ENCODE assay signal across 8 cellular contexts in the genomic region with DNA sequence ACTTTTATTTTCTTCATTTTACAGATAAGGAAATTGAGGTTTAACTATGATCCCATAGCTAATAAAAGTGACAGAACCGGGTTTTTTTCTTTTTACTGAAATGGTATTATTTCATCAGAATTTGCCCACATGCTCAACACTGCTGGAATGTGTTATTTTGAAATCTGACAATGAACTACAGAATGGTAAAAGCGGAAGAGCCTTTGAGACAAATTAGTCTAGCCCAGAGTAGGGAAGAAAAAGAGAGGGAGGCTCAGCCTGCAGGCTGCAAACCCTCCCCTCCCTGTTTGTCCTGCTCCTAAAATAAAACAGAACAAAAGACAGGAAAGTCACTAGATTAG.
DNase-seq lines count a peak whose midpoint lies in the region; ATAC-seq and TF ChIP-seq lines count a peak whose summit lies in the region.

No MANE protein-coding gene starts in this region.

- H3K27me3 Mint-ChIP-seq in stimulated activated naive B cell treated with anti-CD40 and anti-IgM and Interleukin-4, amounts not matched to agents 10 μg/mL and 1 μg/mL and 100 μg/mL, for 72 hours = peaks cover 10 to 14% of the 10 kb centered on the region in 2 donors

- H3K4me3 ChIP-seq in WI38 (ENCODE audit: low read depth, low read length) (0 out of 2 replicates have a peak overlapping the region, but pooled peaks have one; percentile 2), heart left ventricle (peak overlapping the region in 2 of 12 donors; percentile 1 to 14)

- no peaks in the 10 kb centered on the region for H3K27me3 ChIP-seq in heart left ventricle

- no peak for DNase-seq in heart left ventricle
- DNase-seq in stimulated activated naive B cell treated with anti-CD40 and anti-IgM and Interleukin-4, amounts not matched to agents 10 μg/mL and 1 μg/mL and 100 μg/mL, for 72 hours = no peak
- no peak for DNase-seq in HUDEP-2 (lab: John Stamatoyannopoulos, UW; ENCODE audit: unreplicated experiment in 76 of 76)
- no peak for DNase-seq in NCI-H446 treated with DMSO at 0.1 percent for 48 hours (lab: John Stamatoyannopoulos, UW)
- no peak for DNase-seq in effector CD4-positive, alpha-beta T cell
- no peak for DNase-seq in omental fat pad (ENCODE audit: low spot score)

- peaks cover 0 to 18% (median 0%) of the 10 kb centered on the region in 12 donors for H3K9me3 ChIP-seq in heart left ventricle

- peak overlapping the region in 1 of 2 donors; percentile 13 for H3K4me3 Mint-ChIP-seq in stimulated activated naive B cell treated with anti-CD40 and anti-IgM and Interleukin-4, amounts not matched to agents 10 μg/mL and 1 μg/mL and 100 μg/mL, for 72 hours

- no peak for TF ChIP-seq POLR2A in heart left ventricle (IDR thresholded peaks at IDR 0.05)

- intact Hi-C loops in heart left ventricle (cut with DNase I) = loop anchor here in 3 of 10 donors (5.0 to 10.0 kb wide), 7 partner anchors 104 to 443 kb away; a partner anchor contains a TSS

- TF ChIP-seq CTCF in WI38 (IDR thresholded peaks at IDR 0.05; ENCODE audit: low read depth, low read length) (no peak), heart left ventricle (IDR thresholded peaks at IDR 0.05) (no peak), omental fat pad (IDR thresholded peaks at IDR 0.05) (no peak)

- H3K27ac Mint-ChIP-seq in stimulated activated naive B cell treated with anti-CD40 and anti-IgM and Interleukin-4, amounts not matched to agents 10 μg/mL and 1 μg/mL and 100 μg/mL, for 72 hours = peak overlapping the region; percentile 20

- WGBS in heart left ventricle, 4 donors = 37 to 52% (median 39%) methylated on average over 2 of the region's 2 CpGs

- peak overlapping the region; percentile 15 to 95 (median 90) for H3K27ac ChIP-seq in heart left ventricle

- H3K4me1 Mint-ChIP-seq in stimulated activated naive B cell treated with anti-CD40 and anti-IgM and Interleukin-4, amounts not matched to agents 10 μg/mL and 1 μg/mL and 100 μg/mL, for 72 hours = peaks cover 13 to 29% of the 10 kb centered on the region in 2 donors

- peaks cover 8 to 48% (median 31%) of the 10 kb centered on the region in 12 donors for H3K4me1 ChIP-seq in heart left ventricle

- H3K36me3 Mint-ChIP-seq in stimulated activated naive B cell treated with anti-CD40 and anti-IgM and Interleukin-4, amounts not matched to agents 10 μg/mL and 1 μg/mL and 100 μg/mL, for 72 hours = peaks cover 0 to 2% of the 10 kb centered on the region in 2 donors

- H3K36me3 ChIP-seq in heart left ventricle = no peaks in the 10 kb centered on the region

- peaks cover 2 to 4% of the 10 kb centered on the region in 2 donors for H3K9me3 Mint-ChIP-seq in stimulated activated naive B cell treated with anti-CD40 and anti-IgM and Interleukin-4, amounts not matched to agents 10 μg/mL and 1 μg/mL and 100 μg/mL, for 72 hours

- peak; percentile 11 for ATAC-seq in HG03095 (IDR thresholded peaks at IDR 0.05; ENCODE audit: unreplicated experiment)
- peak; percentile 9 to 37 (median 29) for ATAC-seq in heart left ventricle
- peak in 1 of 2 donors; percentile 17 for ATAC-seq in stimulated activated naive B cell treated with anti-CD40 and anti-IgM and Interleukin-4, amounts not matched to agents 10 μg/mL and 1 μg/mL and 100 μg/mL, for 72 hours (replicated peaks)
- ATAC-seq in omental fat pad (ENCODE audit: low FRiP score) = no peak
